In genomic region chr11:12008790-12009616, GRCh38 we compare ENCODE assay signal across 8 cellular contexts. TPM values are rescaled to one million over a fixed set of nuclear protein-coding genes. Genes with fewer than 3 reads are reported as not detected.
DNase-seq lines count a peak whose midpoint lies in the region; ATAC-seq and TF ChIP-seq lines count a peak whose summit lies in the region.

No MANE protein-coding gene starts in this region.

- peak overlapping the region; percentile 71 for H2AFZ ChIP-seq in smooth muscle cell (ENCODE audit: low read depth)

- intact Hi-C loops in MCF 10A (cut with micrococcal nuclease) = no loop called here

- BruUV-seq in MCF 10A (replicated peaks; lab: Mats Ljungman, UMichigan) = no TSS peak

- H3K4me1 Mint-ChIP-seq in MCF 10A (ENCODE audit: insufficient read depth, unreplicated experiment) (peaks cover 18% of the 10 kb centered on the region), immature natural killer cell (peaks cover 10 to 13% of the 10 kb centered on the region in 2 donors)

- H3K27me3 Mint-ChIP-seq in MCF 10A (ENCODE audit: insufficient read depth, unreplicated experiment) = peaks cover 13% of the 10 kb centered on the region
- H3K27me3 Mint-ChIP-seq in immature natural killer cell (ENCODE audit: low read depth in 3 of 3) = peaks cover 18 to 30% (median 23%) of the 10 kb centered on the region in 3 donors

- TF ChIP-seq CTCF in MCF 10A (IDR thresholded peaks at IDR 0.05; ENCODE audit: unreplicated experiment) (no peak), smooth muscle cell (IDR thresholded peaks at IDR 0.05; ENCODE audit: borderline replicate concordance, insufficient read depth, poor library complexity, severe bottlenecking) (no peak)

- H3K79me2 ChIP-seq in smooth muscle cell (ENCODE audit: low read depth) = no peaks in the 10 kb centered on the region

- peaks cover 5% of the 10 kb centered on the region for H3F3A ChIP-seq in smooth muscle cell (ENCODE audit: low read depth)

- H3K9me3 ChIP-seq in HUES64 (ENCODE audit: insufficient read depth, low read depth, low read length) = no peaks in the 10 kb centered on the region
- H3K9me3 ChIP-seq in smooth muscle cell (replicated peaks; ENCODE audit: low read depth) = no peaks in the 10 kb centered on the region

- H3K9ac ChIP-seq in HUES64 (ENCODE audit: low read depth, low read length) = no peak overlapping the region
- peak overlapping the region; percentile 15 for H3K9ac ChIP-seq in smooth muscle cell (ENCODE audit: low read depth)

- H3K4me2 ChIP-seq in smooth muscle cell = peak overlapping the region; percentile 94

- DNase-seq in AG20443 (ENCODE audit: low spot score) = peak; percentile 86
- DNase-seq in MCF 10A (ENCODE audit: unreplicated experiment) = no peak
- no peak for DNase-seq in immature natural killer cell
- DNase-seq in smooth muscle cell (lab: John Stamatoyannopoulos, UW; ENCODE audit: unreplicated experiment) = no peak
- DNase-seq in GOT3 (lab: John Stamatoyannopoulos, UW) = no peak
- no peak for DNase-seq in NCI-H446 treated with DMSO at 0.1 percent for 48 hours (lab: John Stamatoyannopoulos, UW)

- no peaks in the 10 kb centered on the region for H4K20me1 ChIP-seq in smooth muscle cell (ENCODE audit: low read depth)

- H3K27ac ChIP-seq in HUES64 (ENCODE audit: low read depth, low read length) = no peak overlapping the region
- H3K27ac ChIP-seq in smooth muscle cell (ENCODE audit: low read depth) = no peak overlapping the region

- H3K27me3 ChIP-seq in HUES64 (ENCODE audit: insufficient read depth, low read length) = peaks cover 32% of the 10 kb centered on the region
- H3K27me3 ChIP-seq in smooth muscle cell (ENCODE audit: low read depth) = no peaks in the 10 kb centered on the region

- H3K9me3 Mint-ChIP-seq in MCF 10A (ENCODE audit: unreplicated experiment) = no peaks in the 10 kb centered on the region
- H3K9me3 Mint-ChIP-seq in immature natural killer cell = peaks cover 0 to 2% (median 0%) of the 10 kb centered on the region in 6 donors

- H3K36me3 Mint-ChIP-seq in MCF 10A (ENCODE audit: insufficient read depth, unreplicated experiment) (peaks cover 2% of the 10 kb centered on the region), immature natural killer cell (no peaks in the 10 kb centered on the region)

- peaks cover 18% of the 10 kb centered on the region for H3K4me1 ChIP-seq in HUES64 (ENCODE audit: insufficient read depth, low read length)
- H3K4me1 ChIP-seq in smooth muscle cell (ENCODE audit: low read depth) = peaks cover 7% of the 10 kb centered on the region

- H3K4me3 Mint-ChIP-seq in MCF 10A (ENCODE audit: unreplicated experiment) (peak overlapping the region; percentile 55), immature natural killer cell (peak overlapping the region; percentile 52 to 71 (median 66))

- CTCF ChIA-PET in MCF 10A (lab: Yijun Ruan, JAX) = interaction anchor here (2.5 kb wide), 1 partner anchor 35 kb away, joined by 8 read pairs; no protein-coding TSS in a partner anchor

- POLR2A ChIA-PET in MCF 10A (lab: Yijun Ruan, JAX) = interaction anchor here (0.6 kb wide), 1 partner anchor 254 kb away, joined by 3 read pairs; no protein-coding TSS in a partner anchor

- ATAC-seq in GM21717 (IDR thresholded peaks at IDR 0.05; ENCODE audit: unreplicated experiment) = no peak

- H3K27ac Mint-ChIP-seq in MCF 10A (ENCODE audit: low read depth, unreplicated experiment) (no peak overlapping the region), immature natural killer cell (no peak overlapping the region)

- WGBS in HUES64 = under 1% methylated on average over 59 of the region's 76 CpGs
- WGBS in smooth muscle cell (ENCODE audit: low lambda C conversion rate) = under 1% methylated on average over 21 of the region's 76 CpGs

- H3K36me3 ChIP-seq in HUES64 (ENCODE audit: insufficient read depth, low read length) (no peaks in the 10 kb centered on the region), smooth muscle cell (ENCODE audit: low read depth) (no peaks in the 10 kb centered on the region)

- H3K4me3 ChIP-seq in HUES64 (ENCODE audit: low read length) = peak overlapping the region; percentile 73
- H3K4me3 ChIP-seq in smooth muscle cell = peak overlapping the region; percentile 70

RNA-seq across cellular contexts. Expression of gene DKK3, which starts 0.6 kb away (rescaled TPM):
- polyA plus RNA-seq in HUES64 (2013, experiment 1 of 2) = 15.9 TPM
- 26.0 TPM for polyA plus RNA-seq in HUES64 (2013, experiment 2 of 2)
- total RNA-seq in MCF 10A (2022) = 0.25 and 0.33 TPM in 2 replicates
- polyA plus RNA-seq in immature natural killer cell = under 1 TPM in 2 of 3 donors, not detected in 1; 0.31 to 0.76 TPM
- total RNA-seq in smooth muscle cell = 112 and 113 TPM in 2 replicates
- polyA plus RNA-seq in smooth muscle cell = 100 and 105 TPM in 2 replicates

Comparison
In these comparisons a context has a peak if more than half of its experiments do, and no peak if none do; other contexts are left out.
1. RNA of gene DKK3, which starts 0.6 kb away (total RNA-seq): 112 to 113 TPM in smooth muscle cell; 0.25 to 0.33 TPM in MCF 10A; every median in the first group is over 10 times any median in the second.